20 cellular contexts compared by ENCODE assay signal in the genomic region with DNA sequence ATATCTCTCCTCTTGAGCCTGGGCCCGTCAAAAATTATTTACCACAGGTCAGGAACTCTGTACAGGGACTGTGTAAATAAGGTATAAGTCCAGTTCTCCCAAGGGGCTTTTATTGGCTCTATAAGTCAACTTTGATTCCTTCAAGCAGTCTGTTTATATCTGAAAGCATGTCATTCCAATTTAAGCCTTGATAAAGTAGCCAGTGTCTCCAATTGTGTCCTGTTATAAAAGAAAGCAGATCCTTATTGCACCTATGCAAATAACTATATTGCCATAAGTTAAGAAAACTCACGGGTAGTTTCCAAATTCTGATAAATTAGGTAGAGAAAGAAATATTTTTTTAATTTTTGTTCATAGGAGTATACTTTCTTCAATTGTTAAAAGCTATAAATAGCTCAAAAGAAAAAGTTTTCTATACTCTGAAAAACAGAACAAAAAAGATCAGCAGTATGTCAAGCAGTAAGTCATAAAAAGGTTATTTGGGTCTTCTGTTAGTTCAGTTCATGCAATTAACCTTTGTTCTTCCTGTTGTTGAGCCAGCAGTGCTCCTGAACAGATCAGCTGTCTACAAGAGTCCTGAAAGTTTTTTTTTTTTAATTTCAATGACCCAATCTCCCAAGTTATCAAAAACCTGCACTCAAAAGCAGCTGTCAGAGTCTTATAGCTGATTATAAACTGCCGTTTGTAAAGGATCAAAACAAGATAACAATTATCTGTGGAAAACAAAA.
DNase-seq lines count a peak whose midpoint lies in the region; ATAC-seq, FAIRE-seq and TF ChIP-seq lines count a peak whose summit lies in the region.
"Had no signal": no experiment of that assay in that cellular context is flagged by ENCODE, and none has a peak within 500 bp of the region (broad histone marks: within the 10 kb centered on the region; RNA-seq: fewer than 3 reads in every experiment).

No MANE protein-coding gene starts in this region.

- intact Hi-C loops in mucosa of descending colon (cut with DNase I, micrococcal nuclease), result no loop called here

- ATAC-seq in A549, result no peak
- ATAC-seq in mucosa of descending colon, result peak; percentile 92
- no peak for ATAC-seq in HG03135 (IDR thresholded peaks at IDR 0.05; ENCODE audit: unreplicated experiment)
- ATAC-seq in HG03039 (IDR thresholded peaks at IDR 0.05; ENCODE audit: unreplicated experiment), result no peak
- ATAC-seq: GM12878 had no signal

- DNase-seq in A549 (ENCODE audit: low read depth in 1 of 2, low spot score in 1 of 2), result no peak
- peak; percentile 10 for DNase-seq in NCI-H69 (lab: John Stamatoyannopoulos, UW)
- peak; percentile 71 for DNase-seq in dermis blood vessel endothelial cell
- DNase-seq in mucosa of descending colon, result peak in 1 of 3 donors; percentile 37
- DNase-seq in COR-L47 (lab: John Stamatoyannopoulos, UW), result no peak
- DNase-seq in iPS-NIHi11 (ENCODE audit: low spot score), result no peak
- DNase-seq: Caco-2; DMS79; KBM-7; MG63; NCI-H1417 treated with DMSO at 0.1 percent for 48 hours; NCI-H2029; NCI-H524 treated with DMSO at 0.1 percent for 48 hours; NK-92 treated with Interleukin-12 subunit alpha and Interleukin-12 subunit beta, amount 100 ng/mL, for 24 hours; PC-9 had no signal

- WGBS in A549 (ENCODE audit: missing lambda C conversion rate), result 53% methylated on average over 3 of the region's 3 CpGs

- TF ChIP-seq CTCF in A549 (IDR thresholded peaks at IDR 0.05) (no peak), mucosa of descending colon (IDR thresholded peaks at IDR 0.05) (no peak)

- no peak overlapping the region for H3K4me3 ChIP-seq in A549
- H3K4me3 ChIP-seq in mucosa of descending colon, result no peak overlapping the region
- H3K4me3 ChIP-seq: GM12878, MG63, PC-9 had no signal

- POLR2A ChIA-PET in A549 (lab: Yijun Ruan, JAX), result no interaction called here

- H3K9me3 ChIP-seq in A549, result peaks cover 18% of the 10 kb centered on the region
- H3K9me3 ChIP-seq in mucosa of descending colon, result peaks cover 2% of the 10 kb centered on the region
- H3K9me3 ChIP-seq: Caco-2 had no signal

- TF ChIP-seq EP300 in A549 (IDR thresholded peaks at IDR 0.05), result no peak

- no peak for TF ChIP-seq RAD21 in A549 (conservative IDR thresholded peaks at IDR 0.05 in 1 of 2, IDR thresholded peaks at IDR 0.05 in 1 of 2)

- CTCF ChIA-PET in A549 (lab: Yijun Ruan, JAX), result no interaction called here

- H3K36me3 ChIP-seq in mucosa of descending colon (ENCODE audit: low read depth), result no peaks in the 10 kb centered on the region
- H3K36me3 ChIP-seq: MG63 had no signal

- no peak for TF ChIP-seq POLR2A in A549 (IDR thresholded peaks at IDR 0.05; ENCODE audit: low read length)

- peaks cover 24% of the 10 kb centered on the region for H3K4me1 ChIP-seq in A549
- peaks cover 7% of the 10 kb centered on the region for H3K4me1 ChIP-seq in mucosa of descending colon (ENCODE audit: low read depth)

- H3K4me2 ChIP-seq in A549, result 0 out of 3 replicates have a peak overlapping the region, but pooled peaks have one; percentile 16
- H3K4me2 ChIP-seq: PC-9 had no signal

- peak overlapping the region; percentile 22 to 33; a peak in 1 of 6 replicates for H3K27ac ChIP-seq in A549
- H3K27ac ChIP-seq: PC-9 had no signal

- no peak for FAIRE-seq in A549 (lab: Jason Lieb, UNC)
- FAIRE-seq: GM12878, GM18507, H54 had no signal

TF ChIP-seq in A549, 52 proteins besides CTCF, POLR2A, EP300 and RAD21:
- TF ChIP-seq SMC3 (IDR thresholded peaks at IDR 0.05) (no peak), MYC (IDR thresholded peaks at IDR 0.05; ENCODE audit: borderline replicate concordance, low read length) (no peak), MAFK (IDR thresholded peaks at IDR 0.05; ENCODE audit: partially characterized antibody) (no peak), ZSCAN20 (CRISPR knock-in tag; IDR thresholded peaks at IDR 0.05) (no peak), TFCP2L1 (CRISPR knock-in tag; IDR thresholded peaks at IDR 0.05) (no peak), EHMT2 (IDR thresholded peaks at IDR 0.05; ENCODE audit: low read depth) (no peak), HMGXB4 (CRISPR knock-in tag; IDR thresholded peaks at IDR 0.05; ENCODE audit: borderline replicate concordance) (no peak), HOXA7 (CRISPR knock-in tag; IDR thresholded peaks at IDR 0.05) (no peak), HES2 (IDR thresholded peaks at IDR 0.05) (no peak), RCOR1 (IDR thresholded peaks at IDR 0.05; ENCODE audit: low read depth, low read length) (no peak)
- TF ChIP-seq, protein P1, sequence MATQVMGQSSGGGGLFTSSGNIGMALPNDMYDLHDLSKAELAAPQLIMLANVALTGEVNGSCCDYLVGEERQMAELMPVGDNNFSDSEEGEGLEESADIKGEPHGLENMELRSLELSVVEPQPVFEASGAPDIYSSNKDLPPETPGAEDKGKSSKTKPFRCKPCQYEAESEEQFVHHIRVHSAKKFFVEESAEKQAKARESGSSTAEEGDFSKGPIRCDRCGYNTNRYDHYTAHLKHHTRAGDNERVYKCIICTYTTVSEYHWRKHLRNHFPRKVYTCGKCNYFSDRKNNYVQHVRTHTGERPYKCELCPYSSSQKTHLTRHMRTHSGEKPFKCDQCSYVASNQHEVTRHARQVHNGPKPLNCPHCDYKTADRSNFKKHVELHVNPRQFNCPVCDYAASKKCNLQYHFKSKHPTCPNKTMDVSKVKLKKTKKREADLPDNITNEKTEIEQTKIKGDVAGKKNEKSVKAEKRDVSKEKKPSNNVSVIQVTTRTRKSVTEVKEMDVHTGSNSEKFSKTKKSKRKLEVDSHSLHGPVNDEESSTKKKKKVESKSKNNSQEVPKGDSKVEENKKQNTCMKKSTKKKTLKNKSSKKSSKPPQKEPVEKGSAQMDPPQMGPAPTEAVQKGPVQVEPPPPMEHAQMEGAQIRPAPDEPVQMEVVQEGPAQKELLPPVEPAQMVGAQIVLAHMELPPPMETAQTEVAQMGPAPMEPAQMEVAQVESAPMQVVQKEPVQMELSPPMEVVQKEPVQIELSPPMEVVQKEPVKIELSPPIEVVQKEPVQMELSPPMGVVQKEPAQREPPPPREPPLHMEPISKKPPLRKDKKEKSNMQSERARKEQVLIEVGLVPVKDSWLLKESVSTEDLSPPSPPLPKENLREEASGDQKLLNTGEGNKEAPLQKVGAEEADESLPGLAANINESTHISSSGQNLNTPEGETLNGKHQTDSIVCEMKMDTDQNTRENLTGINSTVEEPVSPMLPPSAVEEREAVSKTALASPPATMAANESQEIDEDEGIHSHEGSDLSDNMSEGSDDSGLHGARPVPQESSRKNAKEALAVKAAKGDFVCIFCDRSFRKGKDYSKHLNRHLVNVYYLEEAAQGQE (IDR thresholded peaks at IDR 0.05), result no peak
TF ChIP-seq in A549: peak in this region for 0.

Comparison
In these comparisons a context has a peak if more than half of its experiments do, and no peak if none do; other contexts are left out.
1. DNase-seq: peak in NCI-H69 (single experiment) and dermis blood vessel endothelial cell (single experiment); none in A549 (0 of 2), COR-L47 (single experiment) and iPS-NIHi11 (single experiment).